In genomic region chr7:152465118-152465387, GRCh38 we compare ENCODE assay signal across 8 cellular contexts. TPM values are rescaled to one million over a fixed set of nuclear protein-coding genes. Genes with fewer than 3 reads are reported as not detected.
A peak's percentile ranks its signal among the peaks of the same experiment; 100 is the strongest.
DNase-seq lines count a peak whose midpoint lies in the region; ATAC-seq, FAIRE-seq and TF ChIP-seq lines count a peak whose summit lies in the region.

No MANE protein-coding gene starts in this region.

- H3K9me3 ChIP-seq in WERI-Rb-1 (ENCODE audit: severe bottlenecking) (no peaks in the 10 kb centered on the region), skeletal muscle tissue (ENCODE audit: control insufficient read depth in 3 of 3, low read length in 3 of 3) (no peaks in the 10 kb centered on the region)

- H3K27ac ChIP-seq in GM23338 (ENCODE audit: low read depth) (no peak overlapping the region), WERI-Rb-1 (peak overlapping the region; percentile 99), skeletal muscle tissue (ENCODE audit: low read depth, low read length) (peak overlapping the region; percentile 99)

- H3K27me3 ChIP-seq in GM23338 (ENCODE audit: insufficient read depth): peaks cover 5% of the 10 kb centered on the region; the same call in 1 of the 2 replicates
- H3K27me3 ChIP-seq in WERI-Rb-1 (ENCODE audit: insufficient read depth, low read depth, severe bottlenecking): no peaks in the 10 kb centered on the region
- no peaks in the 10 kb centered on the region for H3K27me3 ChIP-seq in skeletal muscle tissue (ENCODE audit: control insufficient read depth in 3 of 3, insufficient read depth in 3 of 3, low read length in 3 of 3)

- no peak for ATAC-seq in GM23338

- H3K4me2 ChIP-seq in GM23338: peak overlapping the region; percentile 81

- peaks cover 11% of the 10 kb centered on the region for H3K9me3 Mint-ChIP-seq in GM23338

- no peaks in the 10 kb centered on the region for H3K36me3 ChIP-seq in GM23338 (ENCODE audit: insufficient read depth)
- H3K36me3 ChIP-seq in WERI-Rb-1: peaks cover 6% of the 10 kb centered on the region
- no peaks in the 10 kb centered on the region for H3K36me3 ChIP-seq in skeletal muscle tissue (ENCODE audit: control insufficient read depth in 3 of 3, insufficient read depth in 3 of 3, low read length in 3 of 3)

- H2AFZ ChIP-seq in GM23338: peak overlapping the region; percentile 85

- H3K4me3 ChIP-seq in GM23338: peak overlapping the region; percentile 88
- peak overlapping the region; percentile 81 for H3K4me3 ChIP-seq in WERI-Rb-1 (ENCODE audit: low read depth, low read length)
- H3K4me3 ChIP-seq in foreskin fibroblast (ENCODE audit: low read depth in 1 of 2, low read length in 2 of 2): peak overlapping the region; percentile 77 to 84
- peak overlapping the region; percentile 86 to 91 (median 88) for H3K4me3 ChIP-seq in skeletal muscle tissue (ENCODE audit: low read length in 3 of 3)

- H3K36me3 Mint-ChIP-seq in GM23338 (ENCODE audit: low read depth): peaks cover 4% of the 10 kb centered on the region

- H3K9me2 ChIP-seq in GM23338 (ENCODE audit: insufficient read depth): no peaks in the 10 kb centered on the region

- peaks cover 13% of the 10 kb centered on the region for H3K4me1 Mint-ChIP-seq in GM23338

- H3F3A ChIP-seq in GM23338 (replicated peaks; ENCODE audit: low read depth): peaks cover 15% of the 10 kb centered on the region; the same call in 1 of the 2 replicates

- H4K20me1 ChIP-seq in GM23338 (replicated peaks; ENCODE audit: insufficient read depth): no peaks in the 10 kb centered on the region

- peaks cover 7% of the 10 kb centered on the region for H3K27me3 Mint-ChIP-seq in GM23338 (ENCODE audit: insufficient read depth, low read depth, poor library complexity)

- peak overlapping the region; percentile 84 to 97 (median 97) for H3K9ac ChIP-seq in skeletal muscle tissue (ENCODE audit: low read depth in 1 of 3, low read length in 3 of 3)

- TF ChIP-seq CTCF in GM23338 (conservative IDR thresholded peaks at IDR 0.05; ENCODE audit: low read depth in 2 of 2) (no peak), WERI-Rb-1 (IDR thresholded peaks at IDR 0.05; ENCODE audit: low read depth, low read length) (no peak), foreskin fibroblast (IDR thresholded peaks at IDR 0.05; ENCODE audit: low read depth, low read length) (no peak)

- DNase-seq in GM23338 (ENCODE audit: low spot score) (no peak), WERI-Rb-1 (no peak), foreskin fibroblast (no peak), globus pallidus (ENCODE audit: low spot score) (no peak), HPDE6-E6E7 (ENCODE audit: extremely low spot score) (no peak), HTR-8/SVneo (ENCODE audit: insufficient read length, low spot score) (no peak)
- DNase-seq in activated CD4-positive, alpha-beta T cell treated with anti-CD3 and anti-CD28 coated beads for 4 hours: no peak

- H3K4me1 ChIP-seq in GM23338 (ENCODE audit: insufficient read depth): peaks cover 7% of the 10 kb centered on the region
- peaks cover 3 to 9% (median 6%) of the 10 kb centered on the region in 3 donors for H3K4me1 ChIP-seq in skeletal muscle tissue (ENCODE audit: control insufficient read depth in 3 of 3, insufficient read depth in 3 of 3, low read length in 3 of 3)

- peak overlapping the region; percentile 85 for H3K4me3 Mint-ChIP-seq in GM23338

- no peaks in the 10 kb centered on the region for H3K79me2 ChIP-seq in GM23338 (replicated peaks; ENCODE audit: insufficient read depth)

- no peak for FAIRE-seq in HTR-8/SVneo (lab: Jason Lieb, UNC)

- H3K27ac Mint-ChIP-seq in GM23338: peak overlapping the region; percentile 45; the same call in 1 of the 2 replicates

TF ChIP-seq in GM23338, 12 proteins besides CTCF, POLR2A, EP300 and RAD21:
- TF ChIP-seq ZNF462 (CRISPR knock-in tag; IDR thresholded peaks at IDR 0.05) (no peak), POLR2AphosphoS5 (IDR thresholded peaks at IDR 0.05; ENCODE audit: low read depth) (no peak), NANOG (IDR thresholded peaks at IDR 0.05; ENCODE audit: borderline replicate concordance) (no peak), ZNF331 (CRISPR knock-in tag; IDR thresholded peaks at IDR 0.05; ENCODE audit: low read depth) (no peak)

RNA-seq across cellular contexts. Expression of gene KMT2C, which starts 29.2 kb away (rescaled TPM):
- total RNA-seq in GM23338 (2014; rRNA removed; shearing (Covaris generic)): 29.9 and 39.0 TPM in 2 replicates
- polyA plus RNA-seq in GM23338 (2016; fragmentation: Nextera tagmentation; extraction: Ambion mirVana): 9.1 and 11.4 TPM in 2 replicates
- total RNA-seq in skeletal muscle tissue: 61.6 TPM
